ENCODE assay signal across 1 cellular context in genomic region chr17:29143894-29144293, GRCh38.
A peak's percentile ranks its signal among the peaks of the same experiment; 100 is the strongest.
TF ChIP-seq lines count a peak whose summit lies in the region.

No MANE protein-coding gene starts in this region.

TF ChIP-seq in K562, 482 proteins besides CTCF, POLR2A, EP300 and RAD21 (continued from another document):
- TF ChIP-seq PKNOX1 (IDR thresholded peaks at IDR 0.05): peak; percentile 87
- TF ChIP-seq PBX2 (CRISPR knock-in tag; IDR thresholded peaks at IDR 0.05; ENCODE audit: low read depth): no peak
- peak; percentile 88 for TF ChIP-seq PBX2 (tag; conservative IDR thresholded peaks at IDR 0.05; ENCODE audit: low read depth)
- 0 out of 2 replicates have a peak, but pooled peaks have one; percentile 20 for TF ChIP-seq SMC3 (conservative IDR thresholded peaks at IDR 0.05; ENCODE audit: insufficient read depth, low read depth, low read length)
- TF ChIP-seq, protein P1, sequence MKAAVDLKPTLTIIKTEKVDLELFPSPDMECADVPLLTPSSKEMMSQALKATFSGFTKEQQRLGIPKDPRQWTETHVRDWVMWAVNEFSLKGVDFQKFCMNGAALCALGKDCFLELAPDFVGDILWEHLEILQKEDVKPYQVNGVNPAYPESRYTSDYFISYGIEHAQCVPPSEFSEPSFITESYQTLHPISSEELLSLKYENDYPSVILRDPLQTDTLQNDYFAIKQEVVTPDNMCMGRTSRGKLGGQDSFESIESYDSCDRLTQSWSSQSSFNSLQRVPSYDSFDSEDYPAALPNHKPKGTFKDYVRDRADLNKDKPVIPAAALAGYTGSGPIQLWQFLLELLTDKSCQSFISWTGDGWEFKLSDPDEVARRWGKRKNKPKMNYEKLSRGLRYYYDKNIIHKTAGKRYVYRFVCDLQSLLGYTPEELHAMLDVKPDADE (conservative IDR thresholded peaks at IDR 0.05; ENCODE audit: control insufficient read depth, low read depth, low read length): 0 out of 2 replicates have a peak, but pooled peaks have one; percentile 33
- no peak for TF ChIP-seq ZNF274 (IDR thresholded peaks at IDR 0.05; ENCODE audit: borderline replicate concordance, low read depth, low read length)
- TF ChIP-seq LEF1 (IDR thresholded peaks at IDR 0.05): no peak
- peak; percentile 75; the same call in 1 of the 2 replicates for TF ChIP-seq SREBF2 (CRISPR knock-in tag; IDR thresholded peaks at IDR 0.05)
- TF ChIP-seq CEBPG (CRISPR knock-in tag; IDR thresholded peaks at IDR 0.05): 0 out of 2 replicates have a peak, but pooled peaks have one; percentile 32
- TF ChIP-seq CEBPG (tag; conservative IDR thresholded peaks at IDR 0.05 in 1 of 2, IDR thresholded peaks at IDR 0.05 in 1 of 2): no peak; a peak in 1 of 4 replicates
- no peak for TF ChIP-seq HMG20A (CRISPR knock-in tag; conservative IDR thresholded peaks at IDR 0.05)
